ENCODE assay signal across 32 cellular contexts in genomic region chr2:230980468-230980867, GRCh38. TPM values are rescaled to one million over a fixed set of nuclear protein-coding genes. Genes with fewer than 3 reads are reported as not detected.
DNase-seq lines count a peak whose midpoint lies in the region; ATAC-seq and TF ChIP-seq lines count a peak whose summit lies in the region.
"Had no signal": no experiment of that assay in that cellular context is flagged by ENCODE, and none has a peak within 500 bp of the region (broad histone marks: within the 10 kb centered on the region; RNA-seq: fewer than 3 reads in every experiment).

No MANE protein-coding gene starts in this region.

- no peak overlapping the region for H3K4me3 ChIP-seq in SJSA1
- H3K4me3 ChIP-seq in right atrium auricular region = no peak overlapping the region
- H3K4me3 ChIP-seq: breast epithelium, tibial nerve had no signal

- ATAC-seq in activated CD4-positive, alpha-beta T cell treated with anti-CD3 and anti-CD28 coated beads for 36 hours = no peak
- ATAC-seq in activated naive CD8-positive, alpha-beta T cell treated with anti-CD3 and anti-CD28 coated beads, Interleukin-2, amount 10 ng/mL, durations not matched to agents 7 days and 5 days (ENCODE audit: low read depth) = no peak
- ATAC-seq in stimulated activated effector memory CD8-positive, alpha-beta T cell treated with anti-CD3 and anti-CD28 coated beads, Interleukin-12 subunit alpha, Interleukin-12 subunit beta, amount 100 ng/mL, for 72 hours = no peak
- ATAC-seq in GM19452 (IDR thresholded peaks at IDR 0.05; ENCODE audit: unreplicated experiment) = no peak
- ATAC-seq in GM21529 (IDR thresholded peaks at IDR 0.05; ENCODE audit: unreplicated experiment) = no peak
- ATAC-seq: CD8-positive, alpha-beta T cell; esophagus mucosa; HCT116; HepG2; left colon had no signal

- H3K4me1 ChIP-seq in SJSA1 (replicated peaks) (peaks cover 24% of the 10 kb centered on the region), right atrium auricular region (no peaks in the 10 kb centered on the region)
- H3K4me1 ChIP-seq: breast epithelium, tibial nerve had no signal

- CTCF ChIA-PET in activated CD4-positive, alpha-beta T cell treated with anti-CD3 and anti-CD28 coated beads for 36 hours (lab: Charles Lee) = interaction anchor here (1.3 kb wide), 1 partner anchor 140 kb away, joined by 4 read pairs; no protein-coding TSS in a partner anchor

- peaks cover 65% of the 10 kb centered on the region for H3K4me1 Mint-ChIP-seq in activated CD4-positive, alpha-beta T cell treated with anti-CD3 and anti-CD28 coated beads for 36 hours
- H3K4me1 Mint-ChIP-seq in activated naive CD8-positive, alpha-beta T cell treated with anti-CD3 and anti-CD28 coated beads, Interleukin-2, amount 10 ng/mL, durations not matched to agents 7 days and 5 days = peaks cover 74% of the 10 kb centered on the region
- H3K4me1 Mint-ChIP-seq in stimulated activated effector memory CD8-positive, alpha-beta T cell treated with anti-CD3 and anti-CD28 coated beads, Interleukin-12 subunit alpha, Interleukin-12 subunit beta, amount 100 ng/mL, for 72 hours = peaks cover 77% of the 10 kb centered on the region

- no peak for DNase-seq in activated CD4-positive, alpha-beta T cell treated with anti-CD3 and anti-CD28 coated beads for 36 hours
- DNase-seq in activated CD4-positive, alpha-beta T cell treated with anti-CD3 and anti-CD28 coated beads for 1 hour = no peak
- peak in 1 of 2 experiments; percentile 42 for DNase-seq in SJSA1 (ENCODE audit: low read depth in 1 of 2, low spot score in 2 of 2)
- DNase-seq in activated naive CD8-positive, alpha-beta T cell treated with anti-CD3 and anti-CD28 coated beads, Interleukin-2, amount 10 ng/mL, durations not matched to agents 7 days and 5 days = no peak
- DNase-seq in stimulated activated effector memory CD8-positive, alpha-beta T cell treated with anti-CD3 and anti-CD28 coated beads, Interleukin-12 subunit alpha, Interleukin-12 subunit beta, amount 100 ng/mL, for 72 hours (ENCODE audit: low spot score in 2 of 2) = no peak
- no peak for DNase-seq in right atrium auricular region (ENCODE audit: low spot score)
- DNase-seq: activated CD4-positive, alpha-beta T cell treated with anti-CD3 and anti-CD28 coated beads for 4 hours; activated CD8-positive, alpha-beta memory T cell treated with anti-CD3 and anti-CD28 coated beads, Interleukin-2, amount 50 U/mL, for 48 hours; amygdala; DMS153; GDM1; left colon; mesenchymal stem cell; NCI-H1092 treated with DMSO at 0.1 percent for 48 hours; NCI-H187 treated with DMSO at 0.1 percent for 48 hours; NCI-H345; NCI-H748 treated with DMSO at 0.1 percent for 48 hours; stimulated activated CD4-positive, alpha-beta T cell treated with anti-CD3 and anti-CD28 coated beads, Interleukin-4, amount 100 ng/mL, for 1 hour; stimulated activated naive CD4-positive, alpha-beta T cell treated with Interleukin-2 at 50 U/mL for 16 hours had no signal

- H3K27me3 ChIP-seq in SJSA1 (replicated peaks) = no peaks in the 10 kb centered on the region
- H3K27me3 ChIP-seq in right atrium auricular region = no peaks in the 10 kb centered on the region
- H3K27me3 ChIP-seq: breast epithelium, tibial nerve had no signal

- H3K27ac ChIP-seq in SJSA1 (peak overlapping the region; percentile 42), right atrium auricular region (no peak overlapping the region)
- H3K27ac ChIP-seq: 22Rv1, breast epithelium, tibial nerve had no signal

- H3K9me3 ChIP-seq in SJSA1 (replicated peaks) (no peaks in the 10 kb centered on the region), right atrium auricular region (no peaks in the 10 kb centered on the region)
- H3K9me3 ChIP-seq: breast epithelium, tibial nerve had no signal

- H3K36me3 ChIP-seq in SJSA1 (no peaks in the 10 kb centered on the region), right atrium auricular region (no peaks in the 10 kb centered on the region)
- H3K36me3 ChIP-seq: breast epithelium, tibial nerve had no signal

- peaks cover 2% of the 10 kb centered on the region for H3K27me3 Mint-ChIP-seq in activated CD4-positive, alpha-beta T cell treated with anti-CD3 and anti-CD28 coated beads for 36 hours
- no peaks in the 10 kb centered on the region for H3K27me3 Mint-ChIP-seq in activated naive CD8-positive, alpha-beta T cell treated with anti-CD3 and anti-CD28 coated beads, Interleukin-2, amount 10 ng/mL, durations not matched to agents 7 days and 5 days

- no peak overlapping the region for H3K4me3 Mint-ChIP-seq in activated CD4-positive, alpha-beta T cell treated with anti-CD3 and anti-CD28 coated beads for 36 hours
- H3K4me3 Mint-ChIP-seq in activated naive CD8-positive, alpha-beta T cell treated with anti-CD3 and anti-CD28 coated beads, Interleukin-2, amount 10 ng/mL, durations not matched to agents 7 days and 5 days = peak overlapping the region; percentile 46
- H3K4me3 Mint-ChIP-seq in stimulated activated effector memory CD8-positive, alpha-beta T cell treated with anti-CD3 and anti-CD28 coated beads, Interleukin-12 subunit alpha, Interleukin-12 subunit beta, amount 100 ng/mL, for 72 hours = peak overlapping the region; percentile 71
- H3K4me3 Mint-ChIP-seq: CD8-positive, alpha-beta T cell; T-helper 1 cell treated with Interleukin-12 subunit alpha and Interleukin-12 subunit beta and Interleukin-4 antibody, amounts not matched to agents 30 μg/mL and 1 μg/mL, for 36 hours had no signal

- no peaks in the 10 kb centered on the region for H3K9me3 Mint-ChIP-seq in activated CD4-positive, alpha-beta T cell treated with anti-CD3 and anti-CD28 coated beads for 36 hours (ENCODE audit: low read depth)
- no peaks in the 10 kb centered on the region for H3K9me3 Mint-ChIP-seq in activated naive CD8-positive, alpha-beta T cell treated with anti-CD3 and anti-CD28 coated beads, Interleukin-2, amount 10 ng/mL, durations not matched to agents 7 days and 5 days
- H3K9me3 Mint-ChIP-seq in stimulated activated effector memory CD8-positive, alpha-beta T cell treated with anti-CD3 and anti-CD28 coated beads, Interleukin-12 subunit alpha, Interleukin-12 subunit beta, amount 100 ng/mL, for 72 hours = no peaks in the 10 kb centered on the region
- H3K9me3 Mint-ChIP-seq: CD8-positive, alpha-beta T cell; T-helper 1 cell treated with Interleukin-12 subunit alpha and Interleukin-12 subunit beta and Interleukin-4 antibody, amounts not matched to agents 30 μg/mL and 1 μg/mL, for 36 hours had no signal

- H3K27ac Mint-ChIP-seq in activated CD4-positive, alpha-beta T cell treated with anti-CD3 and anti-CD28 coated beads for 36 hours = peak overlapping the region; percentile 4
- peak overlapping the region; percentile 53 for H3K27ac Mint-ChIP-seq in activated naive CD8-positive, alpha-beta T cell treated with anti-CD3 and anti-CD28 coated beads, Interleukin-2, amount 10 ng/mL, durations not matched to agents 7 days and 5 days
- peak overlapping the region; percentile 82 for H3K27ac Mint-ChIP-seq in stimulated activated effector memory CD8-positive, alpha-beta T cell treated with anti-CD3 and anti-CD28 coated beads, Interleukin-12 subunit alpha, Interleukin-12 subunit beta, amount 100 ng/mL, for 72 hours
- H3K27ac Mint-ChIP-seq: CD8-positive, alpha-beta T cell; T-helper 1 cell treated with Interleukin-12 subunit alpha and Interleukin-12 subunit beta and Interleukin-4 antibody, amounts not matched to agents 30 μg/mL and 1 μg/mL, for 36 hours had no signal

- H3K36me3 Mint-ChIP-seq in activated CD4-positive, alpha-beta T cell treated with anti-CD3 and anti-CD28 coated beads for 36 hours (ENCODE audit: low read depth) = no peaks in the 10 kb centered on the region
- no peaks in the 10 kb centered on the region for H3K36me3 Mint-ChIP-seq in activated naive CD8-positive, alpha-beta T cell treated with anti-CD3 and anti-CD28 coated beads, Interleukin-2, amount 10 ng/mL, durations not matched to agents 7 days and 5 days
- peaks cover 31% of the 10 kb centered on the region for H3K36me3 Mint-ChIP-seq in stimulated activated effector memory CD8-positive, alpha-beta T cell treated with anti-CD3 and anti-CD28 coated beads, Interleukin-12 subunit alpha, Interleukin-12 subunit beta, amount 100 ng/mL, for 72 hours
- H3K36me3 Mint-ChIP-seq: CD8-positive, alpha-beta T cell had no signal

- POLR2A ChIA-PET in activated CD4-positive, alpha-beta T cell treated with anti-CD3 and anti-CD28 coated beads for 36 hours (lab: Charles Lee) = no interaction called here
- POLR2A ChIA-PET in activated naive CD8-positive, alpha-beta T cell treated with anti-CD3 and anti-CD28 coated beads, Interleukin-2, amount 10 ng/mL, durations not matched to agents 7 days and 5 days (lab: Charles Lee) = no interaction called here

- intact Hi-C loops in activated CD4-positive, alpha-beta T cell treated with anti-CD3 and anti-CD28 coated beads for 36 hours (cut with DNase I, micrococcal nuclease) = no loop called here

- no peak for TF ChIP-seq CTCF in right atrium auricular region (IDR thresholded peaks at IDR 0.05)

RNA-seq across cellular contexts. Expression of gene SPATA3, which starts 15.5 kb away (rescaled TPM):
- 1 to 10 TPM; 1.1 to 1.3 TPM for total RNA-seq in activated CD4-positive, alpha-beta T cell treated with anti-CD3 and anti-CD28 coated beads for 36 hours
- total RNA-seq in SJSA1 (2014; rRNA removed; shearing (Covaris generic)) = not detected in 2 replicates
- total RNA-seq in activated naive CD8-positive, alpha-beta T cell treated with anti-CD3 and anti-CD28 coated beads, Interleukin-2, amount 10 ng/mL, durations not matched to agents 7 days and 5 days = not detected
- total RNA-seq in right atrium auricular region = not detected
- total RNA-seq: breast epithelium; CD8-positive, alpha-beta T cell; esophagus mucosa; frontal cortex; HepG2; left colon; omental fat pad; SK-MEL-5; tibial nerve had no signal

RNA-seq across cellular contexts. Expression of gene GPR55, which starts 55.4 kb away (rescaled TPM):
- 1 to 10 TPM; 3.6 to 4.0 TPM for total RNA-seq in activated CD4-positive, alpha-beta T cell treated with anti-CD3 and anti-CD28 coated beads for 36 hours
- total RNA-seq in SJSA1 (2014; rRNA removed; shearing (Covaris generic)) = 2.6 and 5.7 TPM in 2 replicates
- 10 to 100 TPM; 18.8 to 21.5 TPM for total RNA-seq in activated naive CD8-positive, alpha-beta T cell treated with anti-CD3 and anti-CD28 coated beads, Interleukin-2, amount 10 ng/mL, durations not matched to agents 7 days and 5 days
- not detected for total RNA-seq in right atrium auricular region
- total RNA-seq: frontal cortex, HepG2 had no signal

RNA-seq across cellular contexts. Expression of gene C2orf72, which starts 56.9 kb away (rescaled TPM):
- 1 to 10 TPM; 2.0 to 3.8 TPM for total RNA-seq in activated CD4-positive, alpha-beta T cell treated with anti-CD3 and anti-CD28 coated beads for 36 hours
- total RNA-seq in SJSA1 (2014; rRNA removed; shearing (Covaris generic)) = 0.41 TPM in 1 of 2 replicates, not detected in the other
- under 1 TPM; 0.47 to 0.48 TPM for total RNA-seq in activated naive CD8-positive, alpha-beta T cell treated with anti-CD3 and anti-CD28 coated beads, Interleukin-2, amount 10 ng/mL, durations not matched to agents 7 days and 5 days
- total RNA-seq in right atrium auricular region = under 1 TPM in 1 of 2 donors, not detected in 1; 0.08 TPM
- total RNA-seq: CD8-positive, alpha-beta T cell had no signal

Comparison
In these comparisons a context has a peak if more than half of its experiments do, and no peak if none do; other contexts are left out.
1. H3K27ac Mint-ChIP-seq: peak in every context shown above with its lines; median percentile 82 in stimulated activated effector memory CD8-positive, alpha-beta T cell treated with anti-CD3 and anti-CD28 coated beads, Interleukin-12 subunit alpha, Interleukin-12 subunit beta, amount 100 ng/mL, for 72 hours; 53 in activated naive CD8-positive, alpha-beta T cell treated with anti-CD3 and anti-CD28 coated beads, Interleukin-2, amount 10 ng/mL, durations not matched to agents 7 days and 5 days; 4 in activated CD4-positive, alpha-beta T cell treated with anti-CD3 and anti-CD28 coated beads for 36 hours.